12 cellular contexts compared by ENCODE assay signal in genomic region chr6:11343963-11344714, GRCh38.
A peak's percentile ranks its signal among the peaks of the same experiment; 100 is the strongest.
DNase-seq lines count a peak whose midpoint lies in the region; TF ChIP-seq lines count a peak whose summit lies in the region.
"Had no signal": no experiment of that assay in that cellular context is flagged by ENCODE, and none has a peak within 500 bp of the region (broad histone marks: within the 10 kb centered on the region; RNA-seq: fewer than 3 reads in every experiment).

No MANE protein-coding gene starts in this region.

- TF ChIP-seq CTCF in neutrophil (IDR thresholded peaks at IDR 0.05): no peak

- no peak for TF ChIP-seq RAD21 in Ishikawa (IDR thresholded peaks at IDR 0.05; ENCODE audit: low read depth)

- peaks cover 27 to 76% of the 10 kb centered on the region in 2 experiments for H3K4me1 ChIP-seq in neutrophil (ENCODE audit: control insufficient read depth in 1 of 2, insufficient read depth in 1 of 2, low read depth in 1 of 2, low read length in 1 of 2)
- H3K4me1 ChIP-seq: esophagus muscularis mucosa, neural progenitor cell had no signal

- no peaks in the 10 kb centered on the region for H3K27me3 ChIP-seq in neutrophil
- H3K27me3 ChIP-seq: esophagus muscularis mucosa, neural progenitor cell had no signal

- no peak for TF ChIP-seq EP300 in Ishikawa (IDR thresholded peaks at IDR 0.05; ENCODE audit: borderline replicate concordance)

- H3K36me3 ChIP-seq in neutrophil: peaks cover 15% of the 10 kb centered on the region
- H3K36me3 ChIP-seq: esophagus muscularis mucosa, neural progenitor cell had no signal

- no peak overlapping the region for H3K4me3 ChIP-seq in neutrophil (ENCODE audit: low read depth in 1 of 2, low read length in 1 of 2)
- H3K4me3 ChIP-seq: esophagus muscularis mucosa, neural progenitor cell had no signal

- no peaks in the 10 kb centered on the region for H3K9me3 ChIP-seq in neutrophil

- in situ Hi-C loops in Caki2 (cut with HindIII; ENCODE audit: low pct_unique_long_range_greater_than_20kb, low sequenced_read_pairs): no loop called here

- H3K27ac ChIP-seq in epithelial cell of prostate (peak overlapping the region; percentile 31), neutrophil (peak overlapping the region; percentile 99)
- H3K27ac ChIP-seq: esophagus muscularis mucosa, neural progenitor cell had no signal

- peak; percentile 95 for DNase-seq in Caki2 (ENCODE audit: low read depth)
- peak; percentile 92 for DNase-seq in epithelial cell of prostate (ENCODE audit: low read depth, low spot score)
- DNase-seq in NOMO-1 treated with dmso at 0.1 percent for 144 hours (lab: John Stamatoyannopoulos, UW; ENCODE audit: unreplicated experiment): no peak
- no peak for DNase-seq in amygdala (lab: John Stamatoyannopoulos, UW)
- DNase-seq in foreskin melanocyte: no peak
- DNase-seq: Kasumi-1, NCI-H2227 treated with DMSO at 0.1 percent for 48 hours, T1000 had no signal

TF ChIP-seq in Ishikawa, 13 proteins besides CTCF, POLR2A, EP300 and RAD21:
- TF ChIP-seq TEAD4 (IDR thresholded peaks at IDR 0.05) (no peak), CREB1 (IDR thresholded peaks at IDR 0.05; ENCODE audit: low read depth) (no peak), MAX (IDR thresholded peaks at IDR 0.05) (peak; percentile 62; the same call in 1 of the 2 replicates), FOXM1 (IDR thresholded peaks at IDR 0.05; ENCODE audit: borderline replicate concordance, low read depth) (no peak)

Comparison
In these comparisons a context has a peak if more than half of its experiments do, and no peak if none do; other contexts are left out.
1. DNase-seq: peak in Caki2 (single experiment) and epithelial cell of prostate (single experiment); none in NOMO-1 treated with dmso at 0.1 percent for 144 hours (single experiment), amygdala (0 of 56) and foreskin melanocyte (single experiment).